In the genomic region with DNA sequence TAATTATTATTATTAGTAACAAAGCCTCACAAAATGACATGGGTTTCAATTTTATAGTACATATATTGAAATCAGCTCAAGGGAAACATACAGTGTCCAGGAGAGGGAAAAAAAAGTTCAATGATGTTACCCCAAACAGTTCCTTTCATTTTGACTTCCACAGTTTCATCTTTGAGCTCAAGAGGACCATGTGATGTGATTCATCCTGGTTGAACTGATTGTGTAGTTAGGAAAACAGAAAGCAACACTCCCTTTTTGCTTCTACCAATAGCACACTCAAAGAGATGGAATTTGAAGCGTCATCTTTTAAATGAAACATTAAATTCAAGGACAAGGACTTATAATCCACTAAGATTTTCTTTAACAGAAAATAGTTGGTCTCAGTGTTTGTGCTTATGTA, we compare ENCODE assay signal across 27 cellular contexts.
DNase-seq lines count a peak whose midpoint lies in the region; ATAC-seq and TF ChIP-seq lines count a peak whose summit lies in the region.
"Had no signal": no experiment of that assay in that cellular context is flagged by ENCODE, and none has a peak within 500 bp of the region (broad histone marks: within the 10 kb centered on the region; RNA-seq: fewer than 3 reads in every experiment).

No MANE protein-coding gene starts in this region.

- no peaks in the 10 kb centered on the region for H3K9me3 Mint-ChIP-seq in stimulated activated naive B cell treated with anti-CD40 and anti-IgM and Interleukin-4, amounts not matched to agents 10 μg/mL and 1 μg/mL and 100 μg/mL, for 72 hours
- H3K9me3 Mint-ChIP-seq: activated CD8-positive, alpha-beta T cell treated with anti-CD3 and anti-CD28 coated beads for 36 hours had no signal

- ATAC-seq in HG02588 (IDR thresholded peaks at IDR 0.05; ENCODE audit: unreplicated experiment) (no peak), HG02970 (IDR thresholded peaks at IDR 0.05; ENCODE audit: low FRiP score, unreplicated experiment) (no peak)
- ATAC-seq in stimulated activated naive B cell treated with anti-CD40 and anti-IgM and Interleukin-4, amounts not matched to agents 10 μg/mL and 1 μg/mL and 100 μg/mL, for 72 hours (replicated peaks), result no peak
- ATAC-seq: activated CD4-positive, CD25-positive, alpha-beta regulatory T cell treated with anti-CD3 and anti-CD28 coated beads, Interleukin-2, amount 50 U/mL, for 24 hours; activated CD8-positive, alpha-beta T cell treated with anti-CD3 and anti-CD28 coated beads for 36 hours; stimulated activated naive CD8-positive, alpha-beta T cell treated with anti-CD3 and anti-CD28 coated beads, Interleukin-15, Interleukin-2, amounts not matched to agents 100 U/mL and 50 U/mL, for 24 hours had no signal

- H3K4me3 ChIP-seq in adipocyte (ENCODE audit: low read length) (no peak overlapping the region), fibroblast of pulmonary artery (replicated peaks; ENCODE audit: low read depth, low read length) (no peak overlapping the region)
- H3K4me3 ChIP-seq: adrenal gland, spleen, thyroid gland had no signal

- H3K9ac ChIP-seq in adipocyte (ENCODE audit: low read length), result no peak overlapping the region

- H3K36me3 ChIP-seq in adipocyte (ENCODE audit: control insufficient read depth, insufficient read depth, low read length, severe bottlenecking), result no peaks in the 10 kb centered on the region
- H3K36me3 ChIP-seq: adrenal gland, spleen, thyroid gland had no signal

- no peak for TF ChIP-seq CTCF in fibroblast of pulmonary artery (IDR thresholded peaks at IDR 0.05; ENCODE audit: low read length, missing control alignments)

- H3K4me1 ChIP-seq in adipocyte (ENCODE audit: control insufficient read depth, insufficient read depth, low read length), result no peaks in the 10 kb centered on the region
- H3K4me1 ChIP-seq: adrenal gland, spleen, thyroid gland had no signal

- H3K4me3 Mint-ChIP-seq in stimulated activated naive B cell treated with anti-CD40 and anti-IgM and Interleukin-4, amounts not matched to agents 10 μg/mL and 1 μg/mL and 100 μg/mL, for 72 hours, result no peak overlapping the region
- H3K4me3 Mint-ChIP-seq: activated CD8-positive, alpha-beta T cell treated with anti-CD3 and anti-CD28 coated beads for 36 hours had no signal

- no peaks in the 10 kb centered on the region for H3K27me3 Mint-ChIP-seq in stimulated activated naive B cell treated with anti-CD40 and anti-IgM and Interleukin-4, amounts not matched to agents 10 μg/mL and 1 μg/mL and 100 μg/mL, for 72 hours
- H3K27me3 Mint-ChIP-seq: activated CD8-positive, alpha-beta T cell treated with anti-CD3 and anti-CD28 coated beads for 36 hours had no signal

- no peaks in the 10 kb centered on the region for H3K9me3 ChIP-seq in adipocyte (ENCODE audit: control insufficient read depth, low read length)
- H3K9me3 ChIP-seq: adrenal gland, spleen, thyroid gland had no signal

- H3K4me1 Mint-ChIP-seq in stimulated activated naive B cell treated with anti-CD40 and anti-IgM and Interleukin-4, amounts not matched to agents 10 μg/mL and 1 μg/mL and 100 μg/mL, for 72 hours, result no peaks in the 10 kb centered on the region

- no peaks in the 10 kb centered on the region for H3K36me3 Mint-ChIP-seq in stimulated activated naive B cell treated with anti-CD40 and anti-IgM and Interleukin-4, amounts not matched to agents 10 μg/mL and 1 μg/mL and 100 μg/mL, for 72 hours

- no peaks in the 10 kb centered on the region for H3K27me3 ChIP-seq in adipocyte (replicated peaks; ENCODE audit: control insufficient read depth, insufficient read depth, low read length)
- H3K27me3 ChIP-seq: adrenal gland, spleen, thyroid gland had no signal

- no peak overlapping the region for H3K27ac Mint-ChIP-seq in stimulated activated naive B cell treated with anti-CD40 and anti-IgM and Interleukin-4, amounts not matched to agents 10 μg/mL and 1 μg/mL and 100 μg/mL, for 72 hours
- H3K27ac Mint-ChIP-seq: activated CD8-positive, alpha-beta T cell treated with anti-CD3 and anti-CD28 coated beads for 36 hours had no signal

- DNase-seq in DMS53 (lab: John Stamatoyannopoulos, UW) (peak; percentile 14), DMS53 treated with DMSO at 0.1 percent for 48 hours (lab: John Stamatoyannopoulos, UW; ENCODE audit: unreplicated experiment) (no peak), adipocyte (ENCODE audit: low read depth) (peak; percentile 19), fibroblast of pulmonary artery (ENCODE audit: low read depth) (peak; percentile 63)
- DNase-seq in stimulated activated CD4-positive, alpha-beta T cell treated with anti-CD3 and anti-CD28 coated beads, Interleukin-4, amount 100 ng/mL, for 1 hour, result no peak
- no peak for DNase-seq in stimulated activated naive B cell treated with anti-CD40 and anti-IgM and Interleukin-4, amounts not matched to agents 10 μg/mL and 1 μg/mL and 100 μg/mL, for 72 hours
- DNase-seq: activated CD8-positive, alpha-beta T cell treated with anti-CD3 and anti-CD28 coated beads for 36 hours; activated T-cell treated with anti-CD3 and anti-CD28 coated beads for 4 hours; adrenal gland; COR-L47; dermis blood vessel endothelial cell; DND-41; GOT3; mammary epithelial cell; MM.1S; NCI-H1436; NCI-H2171; NCI-H526 treated with DMSO at 0.1 percent for 48 hours; nucleus accumbens; spleen; stimulated activated CD4-positive, alpha-beta T cell treated with anti-CD3 and anti-CD28 coated beads, Interleukin-4, amount 100 ng/mL, for 24 hours; stimulated activated naive CD8-positive, alpha-beta T cell treated with anti-CD3 and anti-CD28 coated beads, Interleukin-15, Interleukin-2, amounts not matched to agents 100 U/mL and 50 U/mL, for 24 hours; T-helper 9 cell; thyroid gland had no signal

Comparison
In these comparisons a context has a peak if more than half of its experiments do, and no peak if none do; other contexts are left out.
1. DNase-seq: peak in DMS53 (single experiment), adipocyte (single experiment) and fibroblast of pulmonary artery (single experiment); none in DMS53 treated with DMSO at 0.1 percent for 48 hours (single experiment), stimulated activated CD4-positive, alpha-beta T cell treated with anti-CD3 and anti-CD28 coated beads, Interleukin-4, amount 100 ng/mL, for 1 hour (single experiment) and stimulated activated naive B cell treated with anti-CD40 and anti-IgM and Interleukin-4, amounts not matched to agents 10 μg/mL and 1 μg/mL and 100 μg/mL, for 72 hours (single experiment).